Comparison of ENCODE assay signal across 15 cellular contexts in the genomic region with DNA sequence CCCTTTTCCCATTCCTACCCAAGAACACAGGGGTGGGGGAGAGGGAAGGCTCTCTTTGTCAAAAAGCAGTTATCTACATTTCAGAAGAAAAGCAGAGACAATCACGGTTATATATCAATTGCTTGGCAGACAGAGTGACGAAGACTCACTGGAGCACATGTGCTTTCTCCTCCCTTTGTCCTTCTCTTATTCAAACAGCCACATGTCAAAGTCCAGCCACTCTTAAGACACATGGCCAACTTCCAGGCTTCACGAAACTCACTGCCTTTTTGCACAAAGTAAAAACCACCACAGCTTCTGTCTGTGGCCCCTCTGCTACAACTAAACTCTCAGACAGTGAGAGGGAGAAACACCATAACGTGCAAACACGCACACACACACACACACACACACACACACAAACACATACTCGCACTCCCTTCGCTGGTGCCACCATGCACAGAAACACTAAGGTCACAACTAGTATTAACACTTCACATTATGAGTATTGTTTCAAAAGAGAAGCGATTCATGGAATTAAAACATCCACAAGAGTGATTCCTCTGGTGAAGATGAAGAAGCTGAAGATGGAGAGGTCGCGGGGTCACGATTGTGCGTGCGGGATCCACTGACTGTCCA. TPM values are rescaled to one million over a fixed set of nuclear protein-coding genes. Genes with fewer than 3 reads are reported as not detected.
DNase-seq lines count a peak whose midpoint lies in the region; ATAC-seq, FAIRE-seq and TF ChIP-seq lines count a peak whose summit lies in the region.
"Had no signal": no experiment of that assay in that cellular context is flagged by ENCODE, and none has a peak within 500 bp of the region (broad histone marks: within the 10 kb centered on the region; RNA-seq: fewer than 3 reads in every experiment).

No MANE protein-coding gene starts in this region.

- POLR2A ChIA-PET in Caco-2 (lab: Charles Lee) (no interaction called here), K562 (lab: Yijun Ruan, JAX) (interaction anchor here (0.5 to 1.4 kb wide), 5 partner anchors 17 to 128 kb away, joined by 3 to 7 read pairs (median 3); no protein-coding TSS in a partner anchor)

- peak overlapping the region in 1 of 2 experiments; percentile 37; a peak in 2 of 4 replicates for H3K9ac ChIP-seq in K562 (ENCODE audit: insufficient read depth in 1 of 2, low read depth in 2 of 2, low read length in 2 of 2)

- TF ChIP-seq EP300 in K562 (IDR thresholded peaks at IDR 0.05; ENCODE audit: low read length), result no peak

- H3K27me3 ChIP-seq in Caco-2 (replicated peaks; ENCODE audit: control insufficient read depth, insufficient read depth, low read length), result no peaks in the 10 kb centered on the region
- no peaks in the 10 kb centered on the region for H3K27me3 ChIP-seq in K562 (ENCODE audit: control insufficient read depth in 2 of 2, insufficient read depth in 2 of 2, low read length in 2 of 2)

- no peaks in the 10 kb centered on the region for H3K79me2 ChIP-seq in K562 (ENCODE audit: control insufficient read depth, insufficient read depth, low read length)

- peak overlapping the region; percentile 11 for H3K4me3 Mint-ChIP-seq in Caco-2 (ENCODE audit: unreplicated experiment)
- H3K4me3 Mint-ChIP-seq: CD8-positive, alpha-beta T cell had no signal

- CTCF ChIA-PET in Caco-2 (lab: Charles Lee) (interaction anchor here (0.6 to 1.8 kb wide), 2 partner anchors 12 to 17 kb away, joined by 3 to 10 read pairs; a partner anchor contains a TSS), K562 (lab: Yijun Ruan, JAX; ENCODE audit: low intra/inter-chr PET ratio) (no interaction called here)

- H3K4me1 ChIP-seq in Caco-2 (peaks cover 11% of the 10 kb centered on the region), K562 (replicated peaks in 1 of 2; ENCODE audit: control insufficient read depth in 2 of 2, insufficient read depth in 2 of 2, low read length in 2 of 2) (peaks cover 15% of the 10 kb centered on the region in 2 experiments; a peak in 4 of 5 replicates)

- no peak for TF ChIP-seq POLR2A in K562 (conservative IDR thresholded peaks at IDR 0.05)
- TF ChIP-seq POLR2A in lower leg skin (IDR thresholded peaks at IDR 0.05), result no peak

- H3K4me2 ChIP-seq in K562 (ENCODE audit: insufficient read depth, low read length), result no peak overlapping the region

- TF ChIP-seq RAD21 in K562 (CRISPR knock-in tag; conservative IDR thresholded peaks at IDR 0.05 in 1 of 2, IDR thresholded peaks at IDR 0.05 in 1 of 2), result no peak

- in situ Hi-C loops in K562 (cut with MboI), result no loop called here

- WGBS in K562 (ENCODE audit: insufficient coverage, low coverage, missing lambda C conversion rate), result 77% methylated on average over 11 of the region's 13 CpGs
- WGBS in lower leg skin, 2 donors, result 81 to 83% methylated on average over 13 of the region's 13 CpGs

- no peak for TF ChIP-seq CTCF in Caco-2 (IDR thresholded peaks at IDR 0.05; ENCODE audit: insufficient read depth in 1 of 2, low read depth in 1 of 2, low read length in 1 of 2, severe bottlenecking in 1 of 2, unreplicated experiment in 1 of 2)
- no peak for TF ChIP-seq CTCF in K562 (IDR thresholded peaks at IDR 0.05 in 2 of 3, conservative IDR thresholded peaks at IDR 0.05 in 1 of 3; ENCODE audit: insufficient read depth in 2 of 3, low read depth in 1 of 3, low read length in 3 of 3)
- no peak for TF ChIP-seq CTCF in lower leg skin (IDR thresholded peaks at IDR 0.05)

- peaks cover 48% of the 10 kb centered on the region for H3K36me3 Mint-ChIP-seq in Caco-2 (ENCODE audit: insufficient read depth, unreplicated experiment)

- H3K9me3 ChIP-seq in Caco-2 (no peaks in the 10 kb centered on the region), K562 (replicated peaks; ENCODE audit: control insufficient read depth, insufficient read depth, low read depth, low read length) (no peaks in the 10 kb centered on the region)

- H3K27ac Mint-ChIP-seq in Caco-2 (ENCODE audit: unreplicated experiment), result peak overlapping the region; percentile 1

- peaks cover 13% of the 10 kb centered on the region for H3K4me1 Mint-ChIP-seq in Caco-2 (ENCODE audit: low read depth, unreplicated experiment)

- BruUV-seq in Caco-2 (replicated peaks; lab: Mats Ljungman, UMichigan), result TSS peak; percentile 31
- TSS peak; percentile 43 for BruUV-seq in K562 (replicated peaks; lab: Mats Ljungman, UMichigan)

- H3K9me3 Mint-ChIP-seq in Caco-2 (ENCODE audit: unreplicated experiment), result no peaks in the 10 kb centered on the region
- H3K9me3 Mint-ChIP-seq: CD8-positive, alpha-beta T cell had no signal

- H3K36me3 ChIP-seq in Caco-2 (ENCODE audit: control insufficient read depth, insufficient read depth, low read length) (no peaks in the 10 kb centered on the region), K562 (ENCODE audit: control insufficient read depth, insufficient read depth, low read length) (peaks cover 74% of the 10 kb centered on the region; the same call in 2 of the 3 replicates)

- H3K27ac ChIP-seq in K562 (ENCODE audit: extremely low read depth, low read depth, low read length), result no peak overlapping the region

- no peak for ATAC-seq in K562
- ATAC-seq: CD8-positive, alpha-beta T cell; PC-3 had no signal

- intact Hi-C loops in Caco-2 (cut with micrococcal nuclease; ENCODE audit: unreplicated experiment), result no loop called here
- intact Hi-C loops in K562 (cut with micrococcal nuclease), result no loop called here
- intact Hi-C loops in lower leg skin (cut with DNase I; ENCODE audit: low total_unique reads), result no loop called here

- no peaks in the 10 kb centered on the region for H3K9me1 ChIP-seq in K562 (ENCODE audit: control insufficient read depth, insufficient read depth, low read length)

- H3K4me3 ChIP-seq in Caco-2 (ENCODE audit: low read depth, low read length), result no peak overlapping the region
- no peak overlapping the region for H3K4me3 ChIP-seq in K562
- no peak overlapping the region for H3K4me3 ChIP-seq in lower leg skin (ENCODE audit: low read depth, poor library complexity, severe bottlenecking)

- no peak overlapping the region for H2AFZ ChIP-seq in K562 (ENCODE audit: low read depth, low read length)

- H4K20me1 ChIP-seq in K562 (replicated peaks; ENCODE audit: control insufficient read depth, insufficient read depth, low read length), result no peaks in the 10 kb centered on the region

- DNase-seq in Caco-2, result no peak
- DNase-seq in K562 (ENCODE audit: extremely low read depth in 1 of 4, low spot score in 3 of 4), result no peak
- DNase-seq in mucosa of gallbladder (ENCODE audit: low spot score), result peak; percentile 44
- DNase-seq in lower leg skin (ENCODE audit: low spot score in 2 of 2), result no peak
- DNase-seq in SIG-M5 treated with dmso at 0.1 percent for 504 hours (lab: John Stamatoyannopoulos, UW; ENCODE audit: unreplicated experiment), result no peak
- DNase-seq in SHP77 (lab: John Stamatoyannopoulos, UW), result no peak
- DNase-seq: amniotic stem cell; CD8-positive, alpha-beta T cell; GDM1; NCI-H2171 treated with DMSO at 0.1 percent for 48 hours; PC-3; stimulated activated CD4-positive, alpha-beta T cell treated with anti-CD3 and anti-CD28 coated beads, Interleukin-1b, Interleukin-23, amount 100 ng/mL, for 48 hours; stimulated activated naive CD4-positive, alpha-beta T cell treated with Interleukin-2 at 50 U/mL for 16 hours; T-helper 2 cell had no signal

- H3K27me3 Mint-ChIP-seq in Caco-2 (ENCODE audit: insufficient read depth, unreplicated experiment), result no peaks in the 10 kb centered on the region

- FAIRE-seq in K562 (lab: Jason Lieb, UNC), result no peak

RNA-seq across cellular contexts. Expression of a gene that starts 7.0 kb away (rescaled TPM):
- total RNA-seq in Caco-2 (2022), result 17.7 and 21.4 TPM in 2 replicates
- total RNA-seq in K562 (2011; cell fraction: chromatin; rRNA removed; ENCODE audit: low replicate concordance), result 26.6 and 66.9 TPM in 2 replicates
- 67.5 and 75.5 TPM in 2 replicates for total RNA-seq in K562 (2011; cell fraction: nucleolus; rRNA removed)
- 39.0 and 46.6 TPM in 2 replicates for total RNA-seq in K562 (2011; cell fraction: nucleoplasm; rRNA removed)
- 20.3 and 20.8 TPM in 2 replicates for total RNA-seq in K562 (2014; rRNA removed)
- total RNA-seq in K562 (2014; rRNA removed; fragmentation: Illumina TruSeq; extraction: Trizol), result 5.0 and 5.6 TPM in 2 replicates
- total RNA-seq in K562 (2015; rRNA removed; fragmentation: Illumina TruSeq; extraction: Trizol), result 10.4 and 11.2 TPM in 2 replicates
- total RNA-seq in K562 (2021), result 21.1 and 23.2 TPM in 2 replicates
- polyA plus RNA-seq in K562 (2011; rRNA removed), result 12.0 and 12.9 TPM in 2 replicates
- 9.1 and 31.3 TPM in 2 replicates for polyA plus RNA-seq in K562 (2011; cell fraction: cytosol; rRNA removed)
- polyA plus RNA-seq in K562 (2011; cell fraction: nucleus; rRNA removed), result 57.1 and 77.6 TPM in 2 replicates
- polyA plus RNA-seq in K562 (2012), result 14.5 and 28.1 TPM in 2 replicates
- 7.8 and 12.4 TPM in 2 replicates for polyA plus RNA-seq in K562 (2014; fragmentation: Illumina TruSeq; extraction: Trizol)
- polyA plus RNA-seq in K562 (2014; fragmentation: Nextera tagmentation; extraction: Ambion mirVana), result under 1 TPM; 0.65 to 0.87 TPM
- polyA plus RNA-seq in K562 (2014; rRNA removed), result 20.8 and 20.9 TPM in 2 replicates
- 3.5 and 7.4 TPM in 2 replicates for polyA minus RNA-seq in K562 (2011; rRNA and poly(A)+ RNA removed)
- 9.6 and 12.1 TPM in 2 replicates for polyA minus RNA-seq in K562 (2011; cell fraction: cytosol; rRNA and poly(A)+ RNA removed)
- 16.6 and 17.0 TPM in 2 replicates for polyA minus RNA-seq in K562 (2011; cell fraction: nucleus; rRNA and poly(A)+ RNA removed)
- total RNA-seq in mucosa of gallbladder, result 34.4 TPM
- 10 to 100 TPM; 14.6 to 51.8 (median 20.7) TPM for total RNA-seq in lower leg skin
- total RNA-seq: PC-3 had no signal

RNA-seq across cellular contexts. Expression of a gene that starts 16.0 kb away (rescaled TPM):
- total RNA-seq in Caco-2 (2022) (not detected in 2 replicates), K562 (2014; rRNA removed) (not detected in 2 replicates), K562 (2014; rRNA removed; fragmentation: Illumina TruSeq; extraction: Trizol) (not detected in 2 replicates), K562 (2015; rRNA removed; fragmentation: Illumina TruSeq; extraction: Trizol) (not detected in 2 replicates), K562 (2021) (not detected in 2 replicates), mucosa of gallbladder (not detected), lower leg skin (not detected)
- not detected in 2 replicates for total RNA-seq in K562 (2011; cell fraction: chromatin; rRNA removed; ENCODE audit: low replicate concordance)
- not detected in 2 replicates for total RNA-seq in K562 (2011; cell fraction: nucleolus; rRNA removed)
- not detected in 2 replicates for total RNA-seq in K562 (2011; cell fraction: nucleoplasm; rRNA removed)
- polyA plus RNA-seq in K562 (2011; rRNA removed) (not detected in 2 replicates), K562 (2014; fragmentation: Illumina TruSeq; extraction: Trizol) (not detected in 2 replicates), K562 (2014; fragmentation: Nextera tagmentation; extraction: Ambion mirVana) (not detected), K562 (2014; rRNA removed) (not detected in 2 replicates)
- not detected in 2 replicates for polyA plus RNA-seq in K562 (2011; cell fraction: cytosol; rRNA removed)
- not detected in 2 replicates for polyA plus RNA-seq in K562 (2011; cell fraction: nucleus; rRNA removed)
- not detected in 2 replicates for polyA plus RNA-seq in K562 (2012)
- polyA minus RNA-seq in K562 (2011; rRNA and poly(A)+ RNA removed), result not detected in 2 replicates
- polyA minus RNA-seq in K562 (2011; cell fraction: cytosol; rRNA and poly(A)+ RNA removed), result not detected in 2 replicates
- not detected in 2 replicates for polyA minus RNA-seq in K562 (2011; cell fraction: nucleus; rRNA and poly(A)+ RNA removed)
- total RNA-seq: CD8-positive, alpha-beta T cell; omental fat pad; PC-3 had no signal

RNA-seq across cellular contexts. Expression of a gene that starts 20.3 kb away (rescaled TPM):
- total RNA-seq in Caco-2 (2022) (0.07 and 0.37 TPM in 2 replicates), K562 (2014; rRNA removed) (0.50 and 0.98 TPM in 2 replicates), K562 (2014; rRNA removed; fragmentation: Illumina TruSeq; extraction: Trizol) (0.22 and 0.29 TPM in 2 replicates), K562 (2015; rRNA removed; fragmentation: Illumina TruSeq; extraction: Trizol) (0.36 and 0.49 TPM in 2 replicates), K562 (2021) (1.8 and 2.0 TPM in 2 replicates), mucosa of gallbladder (0.06 TPM), lower leg skin (not detected)
- 1.0 and 3.5 TPM in 2 replicates for total RNA-seq in K562 (2011; cell fraction: chromatin; rRNA removed; ENCODE audit: low replicate concordance)
- 2.5 TPM in 2 replicates for total RNA-seq in K562 (2011; cell fraction: nucleolus; rRNA removed)
- total RNA-seq in K562 (2011; cell fraction: nucleoplasm; rRNA removed), result 2.0 and 2.2 TPM in 2 replicates
- polyA plus RNA-seq in K562 (2011; rRNA removed) (0.72 and 0.79 TPM in 2 replicates), K562 (2014; fragmentation: Illumina TruSeq; extraction: Trizol) (1.2 and 1.3 TPM in 2 replicates), K562 (2014; fragmentation: Nextera tagmentation; extraction: Ambion mirVana) (under 1 TPM; 0.10 to 0.14 TPM), K562 (2014; rRNA removed) (1.3 and 1.7 TPM in 2 replicates)
- 0.68 and 2.6 TPM in 2 replicates for polyA plus RNA-seq in K562 (2011; cell fraction: cytosol; rRNA removed)
- 1.2 and 4.0 TPM in 2 replicates for polyA plus RNA-seq in K562 (2011; cell fraction: nucleus; rRNA removed)
- 0.24 and 1.0 TPM in 2 replicates for polyA plus RNA-seq in K562 (2012)
- polyA minus RNA-seq in K562 (2011; rRNA and poly(A)+ RNA removed), result 0.45 and 1.1 TPM in 2 replicates
- polyA minus RNA-seq in K562 (2011; cell fraction: cytosol; rRNA and poly(A)+ RNA removed), result 0.82 and 0.95 TPM in 2 replicates
- 0.44 and 0.94 TPM in 2 replicates for polyA minus RNA-seq in K562 (2011; cell fraction: nucleus; rRNA and poly(A)+ RNA removed)
- total RNA-seq: PC-3 had no signal

RNA-seq across cellular contexts. Expression of a gene that starts 46.5 kb away (rescaled TPM):
- total RNA-seq in Caco-2 (2022) (151 and 155 TPM in 2 replicates), K562 (2014; rRNA removed) (79.2 and 125 TPM in 2 replicates), K562 (2014; rRNA removed; fragmentation: Illumina TruSeq; extraction: Trizol) (46.5 and 55.8 TPM in 2 replicates), K562 (2015; rRNA removed; fragmentation: Illumina TruSeq; extraction: Trizol) (106 and 107 TPM in 2 replicates), K562 (2021) (108 and 117 TPM in 2 replicates), mucosa of gallbladder (150 TPM), lower leg skin (100 to 1,000 TPM in 1 of 4 donors, 10 to 100 TPM in 3; 74.0 to 104 (median 87.4) TPM)
- total RNA-seq in K562 (2011; cell fraction: chromatin; rRNA removed; ENCODE audit: low replicate concordance), result 21.1 and 47.2 TPM in 2 replicates
- 33.4 and 35.0 TPM in 2 replicates for total RNA-seq in K562 (2011; cell fraction: nucleolus; rRNA removed)
- total RNA-seq in K562 (2011; cell fraction: nucleoplasm; rRNA removed), result 29.4 and 31.1 TPM in 2 replicates
- polyA plus RNA-seq in K562 (2011; rRNA removed) (55.9 and 77.4 TPM in 2 replicates), K562 (2014; fragmentation: Illumina TruSeq; extraction: Trizol) (165 and 166 TPM in 2 replicates), K562 (2014; fragmentation: Nextera tagmentation; extraction: Ambion mirVana) (1 to 10 TPM; 1.7 to 2.2 TPM), K562 (2014; rRNA removed) (118 and 122 TPM in 2 replicates)
- polyA plus RNA-seq in K562 (2011; cell fraction: cytosol; rRNA removed), result 85.9 and 208 TPM in 2 replicates
- 34.9 and 64.9 TPM in 2 replicates for polyA plus RNA-seq in K562 (2011; cell fraction: nucleus; rRNA removed)
- 110 and 123 TPM in 2 replicates for polyA plus RNA-seq in K562 (2012)
- 20.1 and 45.6 TPM in 2 replicates for polyA minus RNA-seq in K562 (2011; rRNA and poly(A)+ RNA removed)
- polyA minus RNA-seq in K562 (2011; cell fraction: cytosol; rRNA and poly(A)+ RNA removed), result 30.4 and 33.9 TPM in 2 replicates
- 7.9 and 8.3 TPM in 2 replicates for polyA minus RNA-seq in K562 (2011; cell fraction: nucleus; rRNA and poly(A)+ RNA removed)
- total RNA-seq: PC-3 had no signal
